In the genomic region with DNA sequence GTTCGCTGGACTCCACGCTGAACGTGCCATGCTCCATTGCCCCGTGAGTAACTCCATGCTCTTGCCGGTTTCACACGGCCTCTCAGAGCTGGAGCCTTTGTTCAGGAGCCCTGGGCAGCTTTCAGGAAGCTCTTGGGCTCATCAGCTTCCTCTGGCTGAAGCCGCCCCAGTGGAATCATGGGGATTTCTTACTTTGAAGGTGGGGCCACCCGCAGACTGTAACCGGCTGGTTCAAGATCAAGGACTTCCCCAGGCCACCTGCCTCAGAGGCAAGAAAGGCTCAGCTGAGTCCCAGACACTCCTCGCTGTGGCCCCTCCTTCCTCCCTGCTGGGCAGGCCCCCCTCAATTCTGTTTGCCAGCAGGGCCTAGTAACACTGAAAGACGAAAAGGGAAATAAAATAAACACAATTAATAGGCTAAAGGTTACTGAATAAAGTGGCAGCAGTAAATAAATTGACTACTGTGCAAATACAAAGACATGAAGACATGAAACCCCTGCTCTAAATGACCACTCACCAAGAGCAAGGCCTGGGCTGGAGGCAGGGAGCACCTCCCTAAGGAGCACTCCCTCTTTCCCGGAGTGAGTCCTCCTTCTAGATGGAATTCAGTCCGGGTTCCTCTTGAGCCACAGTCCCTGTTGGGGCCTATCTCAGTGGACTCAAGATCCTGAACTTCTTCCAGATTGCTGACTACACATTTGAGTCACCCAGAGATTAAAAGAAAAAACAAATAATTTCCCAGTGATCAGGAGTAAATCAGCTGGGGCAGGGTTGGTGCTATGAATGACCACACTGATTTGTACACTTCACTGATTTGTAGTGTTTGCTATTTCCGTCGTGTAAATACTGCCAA, we compare ENCODE assay signal across 9 cellular contexts. TPM values are rescaled to one million over a fixed set of nuclear protein-coding genes. Genes with fewer than 3 reads are reported as not detected.
A peak's percentile ranks its signal among the peaks of the same experiment; 100 is the strongest.
DNase-seq lines count a peak whose midpoint lies in the region; ATAC-seq and TF ChIP-seq lines count a peak whose summit lies in the region.
"Had no signal": no experiment of that assay in that cellular context is flagged by ENCODE, and none has a peak within 500 bp of the region (broad histone marks: within the 10 kb centered on the region; RNA-seq: fewer than 3 reads in every experiment).

No MANE protein-coding gene starts in this region.

- peak; percentile 56 for TF ChIP-seq POLR2A in GM19193 (IDR thresholded peaks at IDR 0.05; ENCODE audit: extremely low read depth, insufficient read depth, insufficient read length)

- H3K4me2 ChIP-seq in OCI-LY3 (ENCODE audit: low read length) = peak overlapping the region; percentile 43

- no peak for TF ChIP-seq CTCF in OCI-LY3 (IDR thresholded peaks at IDR 0.05; ENCODE audit: low read depth, low read length)
- no peak for TF ChIP-seq CTCF in endodermal cell (conservative IDR thresholded peaks at IDR 0.05)

- no peaks in the 10 kb centered on the region for H3K36me3 Mint-ChIP-seq in endodermal cell (ENCODE audit: low read depth)

- H3K27me3 Mint-ChIP-seq in endodermal cell (ENCODE audit: insufficient read depth) = no peaks in the 10 kb centered on the region

- peak overlapping the region; percentile 48 for H2AFZ ChIP-seq in OCI-LY3 (ENCODE audit: low read depth, low read length)

- H3K27ac ChIP-seq in OCI-LY3 (ENCODE audit: low read length) = peak overlapping the region; percentile 74
- H3K27ac ChIP-seq in endodermal cell (ENCODE audit: low read depth, low read length) = peak overlapping the region; percentile 54
- H3K27ac ChIP-seq: SJSA1 had no signal

- DNase-seq in DMS53 treated with DMSO at 0.1 percent for 48 hours (lab: John Stamatoyannopoulos, UW; ENCODE audit: unreplicated experiment) = peak; percentile 32
- DNase-seq in endodermal cell = peak; percentile 79
- DNase-seq in non-pigmented ciliary epithelial cell (ENCODE audit: low read depth) = peak; percentile 72
- no peak for DNase-seq in epidermal melanocyte (ENCODE audit: insufficient read length, low spot score)
- no peak for DNase-seq in NCI-H526 treated with DMSO at 0.1 percent for 48 hours (lab: John Stamatoyannopoulos, UW)

- H3K4me1 Mint-ChIP-seq in endodermal cell = peaks cover 17% of the 10 kb centered on the region

- H3K27me3 ChIP-seq in OCI-LY3 (ENCODE audit: low read depth, low read length) = no peaks in the 10 kb centered on the region
- no peaks in the 10 kb centered on the region for H3K27me3 ChIP-seq in endodermal cell (ENCODE audit: control insufficient read depth, insufficient read depth, low read length, poor library complexity, severe bottlenecking)
- H3K27me3 ChIP-seq: SJSA1 had no signal

- no peaks in the 10 kb centered on the region for H3K9me3 Mint-ChIP-seq in endodermal cell

- peak overlapping the region; percentile 66 for H3K27ac Mint-ChIP-seq in endodermal cell

- H3K36me3 ChIP-seq in OCI-LY3 (replicated peaks; ENCODE audit: low read depth, low read length) = no peaks in the 10 kb centered on the region
- H3K36me3 ChIP-seq in endodermal cell (ENCODE audit: control insufficient read depth, insufficient read depth, low read length) = no peaks in the 10 kb centered on the region
- H3K36me3 ChIP-seq: SJSA1 had no signal

- no peaks in the 10 kb centered on the region for H4K20me1 ChIP-seq in OCI-LY3 (ENCODE audit: insufficient read depth, low read length)

- WGBS in endodermal cell (ENCODE audit: insufficient coverage in 1 of 2, insufficient read length in 1 of 2), 2 experiments = 72 to 74% methylated on average over 13 to 15 of the region's 15 CpGs

- H3K4me1 ChIP-seq in OCI-LY3 (ENCODE audit: low read length) (peaks cover 15% of the 10 kb centered on the region), endodermal cell (ENCODE audit: control insufficient read depth, insufficient read depth, low read length) (no peaks in the 10 kb centered on the region)
- H3K4me1 ChIP-seq: SJSA1 had no signal

- H3K9ac ChIP-seq in OCI-LY3 (ENCODE audit: low read length) = peak overlapping the region; percentile 52; the same call in 1 of the 2 replicates
- no peak overlapping the region for H3K9ac ChIP-seq in endodermal cell (ENCODE audit: extremely low read depth, low read length, poor library complexity, severe bottlenecking)

- peak; percentile 73 for ATAC-seq in HG03139 (IDR thresholded peaks at IDR 0.05; ENCODE audit: unreplicated experiment)

- H3K4me3 ChIP-seq in OCI-LY3 (ENCODE audit: low read length) (peak overlapping the region; percentile 38), endodermal cell (ENCODE audit: low read length) (no peak overlapping the region)
- H3K4me3 ChIP-seq: SJSA1 had no signal

- no peaks in the 10 kb centered on the region for H3K79me2 ChIP-seq in OCI-LY3 (ENCODE audit: low read length)

- no peak overlapping the region for H3K4me3 Mint-ChIP-seq in endodermal cell

- no peaks in the 10 kb centered on the region for H3K9me3 ChIP-seq in OCI-LY3 (ENCODE audit: insufficient read depth, low read length)
- H3K9me3 ChIP-seq in endodermal cell (ENCODE audit: control insufficient read depth, low read length) = no peaks in the 10 kb centered on the region
- H3K9me3 ChIP-seq: SJSA1 had no signal

RNA-seq across cellular contexts. Expression of a gene that starts 51.0 kb away (rescaled TPM):
- total RNA-seq in endodermal cell = under 1 TPM in 1 of 2 donors, not detected in 1; 0.86 TPM
- 1.1 TPM for polyA plus RNA-seq in endodermal cell (2013, experiment 1 of 2)
- 0.58 TPM for polyA plus RNA-seq in endodermal cell (2013, experiment 2 of 2)
- total RNA-seq: SJSA1 had no signal

RNA-seq across cellular contexts. Expression of a gene that starts 56.2 kb away (rescaled TPM):
- 1 to 10 TPM; 1.9 to 2.0 TPM for total RNA-seq in endodermal cell
- 1.4 TPM for polyA plus RNA-seq in endodermal cell (2013, experiment 1 of 2)
- not detected for polyA plus RNA-seq in endodermal cell (2013, experiment 2 of 2)
- total RNA-seq: SJSA1 had no signal

Comparison
In these comparisons a context has a peak if more than half of its experiments do, and no peak if none do; other contexts are left out.
1. DNase-seq: peak in DMS53 treated with DMSO at 0.1 percent for 48 hours (single experiment), endodermal cell (single experiment) and non-pigmented ciliary epithelial cell (single experiment); none in epidermal melanocyte (single experiment) and NCI-H526 treated with DMSO at 0.1 percent for 48 hours (single experiment).